ENCODE assay signal across 11 cellular contexts in genomic region chr3:99929409-99930139, GRCh38.
A peak's percentile ranks its signal among the peaks of the same experiment; 100 is the strongest.
DNase-seq lines count a peak whose midpoint lies in the region; ATAC-seq and TF ChIP-seq lines count a peak whose summit lies in the region.
"Had no signal": no experiment of that assay in that cellular context is flagged by ENCODE, and none has a peak within 500 bp of the region (broad histone marks: within the 10 kb centered on the region; RNA-seq: fewer than 3 reads in every experiment).

No MANE protein-coding gene starts in this region.

- ATAC-seq in foreskin keratinocyte = peak; percentile 71
- no peak for ATAC-seq in GM21737 (IDR thresholded peaks at IDR 0.05; ENCODE audit: unreplicated experiment)
- ATAC-seq: CD8-positive, alpha-beta T cell had no signal

- H3K4me3 Mint-ChIP-seq in progenitor cell of endocrine pancreas (ENCODE audit: low read depth) = no peak overlapping the region
- H3K4me3 Mint-ChIP-seq: CD8-positive, alpha-beta T cell had no signal

- peak overlapping the region; percentile 33 for H3K27ac Mint-ChIP-seq in progenitor cell of endocrine pancreas
- H3K27ac Mint-ChIP-seq: CD8-positive, alpha-beta T cell had no signal

- H3K27me3 ChIP-seq in foreskin keratinocyte = no peaks in the 10 kb centered on the region
- H3K27me3 ChIP-seq: spleen had no signal

- H3K36me3 Mint-ChIP-seq in progenitor cell of endocrine pancreas (ENCODE audit: insufficient read depth) = peaks cover 2% of the 10 kb centered on the region

- TF ChIP-seq CTCF in foreskin keratinocyte (conservative IDR thresholded peaks at IDR 0.05) = no peak
- no peak for TF ChIP-seq CTCF in progenitor cell of endocrine pancreas (IDR thresholded peaks at IDR 0.05; ENCODE audit: unreplicated experiment)

- no peak overlapping the region for H3K27ac ChIP-seq in foreskin keratinocyte
- H3K27ac ChIP-seq: spleen had no signal

- H3K4me1 Mint-ChIP-seq in progenitor cell of endocrine pancreas (ENCODE audit: low read depth) = peaks cover 47% of the 10 kb centered on the region

- peaks cover 3% of the 10 kb centered on the region for H3K9me3 Mint-ChIP-seq in progenitor cell of endocrine pancreas (ENCODE audit: low read depth)
- H3K9me3 Mint-ChIP-seq: CD8-positive, alpha-beta T cell had no signal

- H3K27me3 Mint-ChIP-seq in progenitor cell of endocrine pancreas = peaks cover 9% of the 10 kb centered on the region

- peak; percentile 10 for DNase-seq in H4 (ENCODE audit: low spot score)
- DNase-seq in T1000 (lab: John Stamatoyannopoulos, UW) = peak; percentile 11
- peak; percentile 82 to 90 for DNase-seq in foreskin keratinocyte
- DNase-seq in progenitor cell of endocrine pancreas (ENCODE audit: low spot score, unreplicated experiment) = no peak
- no peak for DNase-seq in DMS153 treated with DMSO at 0.1 percent for 48 hours (lab: John Stamatoyannopoulos, UW; ENCODE audit: unreplicated experiment)
- DNase-seq in central memory CD4-positive, alpha-beta T cell = no peak
- no peak for DNase-seq in DMS79 (lab: John Stamatoyannopoulos, UW)
- DNase-seq: CD8-positive, alpha-beta T cell; NCI-H146; spleen had no signal

- peaks cover 20% of the 10 kb centered on the region for H3K4me1 ChIP-seq in foreskin keratinocyte
- H3K4me1 ChIP-seq: spleen had no signal

Comparison
In these comparisons a context has a peak if more than half of its experiments do, and no peak if none do; other contexts are left out.
1. DNase-seq: peak in H4 (single experiment), T1000 (single experiment) and foreskin keratinocyte (2 of 2); none in progenitor cell of endocrine pancreas (single experiment), DMS153 treated with DMSO at 0.1 percent for 48 hours (single experiment), central memory CD4-positive, alpha-beta T cell (single experiment) and DMS79 (single experiment).